ENCODE assay signal across 9 cellular contexts in the genomic region with DNA sequence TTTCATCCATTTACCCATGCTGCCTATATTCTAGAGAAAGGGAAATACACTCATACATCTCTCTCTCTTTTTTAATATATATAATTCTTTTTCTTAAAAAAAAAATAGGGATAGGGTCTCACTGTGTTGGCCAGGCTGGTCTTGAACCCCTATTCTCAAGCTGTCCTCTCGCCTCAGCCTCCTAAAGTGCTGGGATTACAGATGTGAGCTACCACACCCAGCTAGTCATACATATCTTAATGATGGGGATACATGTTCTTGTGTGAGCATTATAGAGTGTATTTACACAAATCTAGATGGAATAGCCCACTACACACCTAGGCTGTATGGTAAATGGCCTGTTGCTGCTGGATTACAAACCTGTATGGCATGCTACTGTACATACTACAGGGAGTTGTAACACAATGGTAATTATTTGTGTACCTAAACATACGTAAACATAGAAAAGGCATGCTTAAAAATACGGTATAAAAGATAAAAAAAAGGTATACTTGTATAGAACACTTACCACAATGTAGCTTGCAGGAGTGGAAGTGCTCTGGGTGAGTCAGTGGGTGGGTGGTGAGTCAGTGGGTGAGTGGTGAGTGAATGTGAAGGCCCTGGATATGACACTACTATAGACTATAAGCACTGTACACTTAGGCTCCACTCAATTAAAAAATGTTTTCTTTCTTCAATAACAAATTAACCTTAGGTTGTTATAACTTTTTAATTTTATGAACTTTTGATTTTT.
A peak's percentile ranks its signal among the peaks of the same experiment; 100 is the strongest.
DNase-seq lines count a peak whose midpoint lies in the region; ATAC-seq and TF ChIP-seq lines count a peak whose summit lies in the region.
"Had no signal": no experiment of that assay in that cellular context is flagged by ENCODE, and none has a peak within 500 bp of the region (broad histone marks: within the 10 kb centered on the region; RNA-seq: fewer than 3 reads in every experiment).

No MANE protein-coding gene starts in this region.

- no peaks in the 10 kb centered on the region for H4K20me1 ChIP-seq in PC-9 (ENCODE audit: insufficient read depth)

- H3K79me2 ChIP-seq in PC-9 (ENCODE audit: low read depth): no peaks in the 10 kb centered on the region

- no peaks in the 10 kb centered on the region; the same call in 1 of the 2 replicates for H3F3A ChIP-seq in PC-9 (ENCODE audit: insufficient read depth, low read depth)

- H3K9me2 ChIP-seq in PC-9 (ENCODE audit: insufficient read depth): no peaks in the 10 kb centered on the region

- H3K4me2 ChIP-seq in PC-9: no peak overlapping the region

- ATAC-seq in activated CD4-positive, CD25-positive, alpha-beta regulatory T cell treated with anti-CD3 and anti-CD28 coated beads, Interleukin-2, amount 50 U/mL, for 24 hours: peak; percentile 100
- no peak for ATAC-seq in HG02763 (IDR thresholded peaks at IDR 0.05; ENCODE audit: unreplicated experiment)
- no peak for ATAC-seq in HG02970 (IDR thresholded peaks at IDR 0.05; ENCODE audit: low FRiP score, unreplicated experiment)

- no peak for TF ChIP-seq CTCF in PC-9 (conservative IDR thresholded peaks at IDR 0.05)

- no peaks in the 10 kb centered on the region for H3K27me3 ChIP-seq in PC-9 (ENCODE audit: insufficient read depth, low read depth)
- H3K27me3 ChIP-seq: stomach had no signal

- CTCF ChIA-PET in PC-9 (lab: Charles Lee): no interaction called here

- no peak overlapping the region for H3K27ac ChIP-seq in PC-9
- H3K27ac ChIP-seq: stomach had no signal

- H3K9me3 ChIP-seq in PC-9 (ENCODE audit: insufficient read depth, low read depth): no peaks in the 10 kb centered on the region
- H3K9me3 ChIP-seq: stomach had no signal

- DNase-seq in GM04504 (ENCODE audit: low read depth) (peak; percentile 29), dermis blood vessel endothelial cell (peak; percentile 64), PC-9 (no peak), T-helper 9 cell (no peak)
- DNase-seq in stimulated activated CD4-positive, alpha-beta T cell treated with anti-CD3 and anti-CD28 coated beads, Interleukin-4, amount 100 ng/mL, for 1 hour: peak; percentile 54
- DNase-seq: stomach had no signal

- no peaks in the 10 kb centered on the region for H3K4me1 ChIP-seq in PC-9 (replicated peaks; ENCODE audit: insufficient read depth)

- no TSS peak for BruUV-seq in PC-9 (replicated peaks; lab: Mats Ljungman, UMichigan)

- no peak overlapping the region for H3K4me3 ChIP-seq in PC-9
- H3K4me3 ChIP-seq: stomach had no signal

- H3K36me3 ChIP-seq in PC-9 (ENCODE audit: low read depth): no peaks in the 10 kb centered on the region

- intact Hi-C loops in PC-9 (cut with micrococcal nuclease; ENCODE audit: unreplicated experiment): no loop called here

- no peak overlapping the region for H2AFZ ChIP-seq in PC-9

- POLR2A ChIA-PET in PC-9 (lab: Charles Lee; ENCODE audit: unreplicated experiment): interaction anchor here (0.6 kb wide), 1 partner anchor 90 kb away, joined by 3 read pairs; no protein-coding TSS in a partner anchor

Comparison
In these comparisons a context has a peak if more than half of its experiments do, and no peak if none do; other contexts are left out.
1. DNase-seq: peak in GM04504 (single experiment), dermis blood vessel endothelial cell (single experiment) and stimulated activated CD4-positive, alpha-beta T cell treated with anti-CD3 and anti-CD28 coated beads, Interleukin-4, amount 100 ng/mL, for 1 hour (single experiment); none in PC-9 (0 of 2) and T-helper 9 cell (single experiment).
2. ATAC-seq: peak in activated CD4-positive, CD25-positive, alpha-beta regulatory T cell treated with anti-CD3 and anti-CD28 coated beads, Interleukin-2, amount 50 U/mL, for 24 hours (2 of 2); none in HG02763 (single experiment) and HG02970 (single experiment).